20 cellular contexts compared by ENCODE assay signal in the genomic region with DNA sequence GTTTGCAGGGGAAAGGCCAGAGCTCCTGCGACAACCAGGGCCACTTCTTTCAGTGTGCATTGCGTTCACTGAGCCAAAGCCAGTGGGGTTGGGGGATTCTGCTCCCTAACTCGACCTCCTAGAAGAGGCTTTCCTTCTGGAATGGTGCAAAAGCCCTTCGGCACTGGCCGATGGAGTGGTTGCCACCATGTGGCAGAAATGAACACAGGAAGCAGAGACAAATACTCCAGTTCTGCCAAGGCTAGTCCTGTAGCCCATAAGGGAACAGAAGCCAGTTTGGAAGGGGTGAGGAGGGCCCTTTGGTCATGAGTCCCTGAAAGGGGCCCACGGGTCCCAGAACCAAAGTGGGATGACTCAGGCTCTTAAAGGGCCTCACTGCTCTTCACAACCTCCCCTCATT. TPM values are rescaled to one million over a fixed set of nuclear protein-coding genes. Genes with fewer than 3 reads are reported as not detected.
A peak's percentile ranks its signal among the peaks of the same experiment; 100 is the strongest.
DNase-seq lines count a peak whose midpoint lies in the region; ATAC-seq and TF ChIP-seq lines count a peak whose summit lies in the region.
"Had no signal": no experiment of that assay in that cellular context is flagged by ENCODE, and none has a peak within 500 bp of the region (broad histone marks: within the 10 kb centered on the region; RNA-seq: fewer than 3 reads in every experiment).

No MANE protein-coding gene starts in this region.

- TF ChIP-seq CTCF in heart left ventricle (IDR thresholded peaks at IDR 0.05) (peak in 4 of 12 donors; percentile 6 to 31 (median 17)), right lobe of liver (IDR thresholded peaks at IDR 0.05) (peak in 3 of 4 donors; percentile 6 to 19 (median 13)), upper lobe of right lung (IDR thresholded peaks at IDR 0.05) (no peak)

- 75 to 83% (median 78%) methylated on average over 6 of the region's 6 CpGs for WGBS in heart left ventricle, 4 donors
- 100% methylated on average over 1 of the region's 6 CpGs for WGBS in right lobe of liver (ENCODE audit: insufficient coverage, low coverage, low lambda C conversion rate, missing lambda C conversion rate)

- H3K36me3 ChIP-seq in heart left ventricle, result no peaks in the 10 kb centered on the region
- no peaks in the 10 kb centered on the region for H3K36me3 ChIP-seq in right lobe of liver
- H3K36me3 ChIP-seq in upper lobe of right lung, result no peaks in the 10 kb centered on the region

- H3K27ac ChIP-seq in heart left ventricle, result no peak overlapping the region
- H3K27ac ChIP-seq in right lobe of liver, result no peak overlapping the region
- no peak overlapping the region for H3K27ac ChIP-seq in upper lobe of right lung

- DNase-seq in astrocyte of the hippocampus (ENCODE audit: low read depth, low spot score) (peak; percentile 9), heart left ventricle (no peak), right lobe of liver (no peak), upper lobe of right lung (no peak), NCI-H128 (lab: John Stamatoyannopoulos, UW; ENCODE audit: unreplicated experiment) (no peak)
- DNase-seq: ACHN, AML-193, DMS79, HCEC 1CT, KG1, NCI-H1105 treated with DMSO at 0.1 percent for 48 hours, NCI-H1694 treated with DMSO at 0.1 percent for 48 hours, NCI-H2227 treated with DMSO at 0.1 percent for 48 hours, NCI-H524, NCI-H82, OCI-M1, SHP77 treated with DMSO at 0.1 percent for 48 hours had no signal

- H3K27me3 ChIP-seq in heart left ventricle, result no peaks in the 10 kb centered on the region
- no peaks in the 10 kb centered on the region for H3K27me3 ChIP-seq in right lobe of liver
- no peaks in the 10 kb centered on the region for H3K27me3 ChIP-seq in upper lobe of right lung

- peak in 3 of 4 donors; percentile 56 to 65 (median 64) for ATAC-seq in heart left ventricle
- ATAC-seq in right lobe of liver, result peak in 1 of 4 donors; percentile 32
- peak; percentile 45 for ATAC-seq in upper lobe of right lung
- ATAC-seq in HG03442 (IDR thresholded peaks at IDR 0.05; ENCODE audit: unreplicated experiment), result no peak
- no peak for ATAC-seq in GM21360 (IDR thresholded peaks at IDR 0.05; ENCODE audit: unreplicated experiment)
- ATAC-seq: SK-N-SH treated with all-trans-retinoic acid at 6 μM for 48 hours had no signal

- no peak overlapping the region for H3K4me3 ChIP-seq in heart left ventricle
- H3K4me3 ChIP-seq in right lobe of liver, result no peak overlapping the region
- no peak overlapping the region for H3K4me3 ChIP-seq in upper lobe of right lung

- TF ChIP-seq POLR2A in heart left ventricle (IDR thresholded peaks at IDR 0.05) (no peak), right lobe of liver (IDR thresholded peaks at IDR 0.05) (no peak)

- intact Hi-C loops in heart left ventricle (cut with DNase I) (loop anchor here in 1 of 10 donors (5.0 kb wide), 1 partner anchor 68 kb away; no protein-coding TSS in a partner anchor), right lobe of liver (cut with DNase I) (no loop called here), upper lobe of right lung (cut with DNase I) (no loop called here)

- no peaks in the 10 kb centered on the region for H3K9me3 ChIP-seq in heart left ventricle
- H3K9me3 ChIP-seq in right lobe of liver, result no peaks in the 10 kb centered on the region
- H3K9me3 ChIP-seq in upper lobe of right lung, result no peaks in the 10 kb centered on the region

- H3K4me1 ChIP-seq in heart left ventricle, result no peaks in the 10 kb centered on the region
- H3K4me1 ChIP-seq in right lobe of liver, result peaks cover 0 to 19% (median 0%) of the 10 kb centered on the region in 4 donors
- no peaks in the 10 kb centered on the region for H3K4me1 ChIP-seq in upper lobe of right lung

RNA-seq across cellular contexts. Expression of gene ACSL5, which starts 29.7 kb away (rescaled TPM):
- total RNA-seq in heart left ventricle (10 to 100 TPM in 3 of 9 donors, 1 to 10 TPM in 6; 4.6 to 23.8 (median 7.0) TPM), right lobe of liver (10 to 100 TPM; 35.1 to 92.4 (median 73.8) TPM), upper lobe of right lung (79.1 TPM)
- 1 to 10 TPM; 4.0 to 7.6 TPM for polyA plus RNA-seq in heart left ventricle

Comparison
In these comparisons a context has a peak if more than half of its experiments do, and no peak if none do; other contexts are left out.
1. ATAC-seq: peak in heart left ventricle (3 of 4) and upper lobe of right lung (single experiment); none in HG03442 (single experiment) and GM21360 (single experiment).